In the genomic region with DNA sequence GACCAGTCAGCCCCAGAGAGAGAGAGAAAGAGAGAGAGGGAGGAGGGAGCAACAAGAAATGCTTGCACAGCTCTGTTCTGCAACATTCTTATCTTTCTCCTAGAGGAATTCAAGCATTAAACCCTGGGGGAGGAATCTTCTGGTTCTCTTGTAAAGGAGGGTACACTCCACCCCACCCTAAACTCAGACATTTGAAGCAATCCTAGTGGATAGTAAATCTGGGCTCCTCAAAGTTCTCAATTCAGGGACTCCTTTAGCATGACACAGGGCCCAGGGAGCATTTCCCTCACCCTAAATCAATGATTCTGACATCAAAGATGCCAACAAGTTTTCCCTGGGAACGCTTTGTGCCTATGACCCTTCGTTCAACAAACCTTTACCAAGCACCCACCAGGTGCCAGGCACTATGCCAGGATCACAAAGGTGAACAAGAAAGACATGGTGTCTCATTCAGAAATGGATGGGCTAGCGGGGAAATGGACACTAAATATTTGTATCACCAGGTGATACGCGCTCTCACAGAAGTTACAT, we compare ENCODE assay signal across 10 cellular contexts. TPM values are rescaled to one million over a fixed set of nuclear protein-coding genes. Genes with fewer than 3 reads are reported as not detected.
DNase-seq lines count a peak whose midpoint lies in the region; ATAC-seq and TF ChIP-seq lines count a peak whose summit lies in the region.
"Had no signal": no experiment of that assay in that cellular context is flagged by ENCODE, and none has a peak within 500 bp of the region (broad histone marks: within the 10 kb centered on the region; RNA-seq: fewer than 3 reads in every experiment).

No MANE protein-coding gene starts in this region.

- no TSS peak for BruUV-seq in HCT116 (replicated peaks; lab: Mats Ljungman, UMichigan)

- H3F3A ChIP-seq in smooth muscle cell (ENCODE audit: low read depth), result peaks cover 21% of the 10 kb centered on the region

- no peaks in the 10 kb centered on the region for H4K20me1 ChIP-seq in HCT116 (ENCODE audit: insufficient read depth)
- no peaks in the 10 kb centered on the region for H4K20me1 ChIP-seq in smooth muscle cell (ENCODE audit: low read depth)

- TF ChIP-seq POLR2A in HCT116 (IDR thresholded peaks at IDR 0.05; ENCODE audit: borderline replicate concordance, extremely low read depth, insufficient read depth, insufficient read length), result no peak

- H3K4me3 ChIP-seq in HCT116 (replicated peaks in 1 of 2; ENCODE audit: low read depth in 1 of 2, low read length in 2 of 2) (peak overlapping the region in 1 of 2 experiments; percentile 53; a peak in 2 of 4 replicates), SJSA1 (no peak overlapping the region), fibroblast of the aortic adventitia (ENCODE audit: low read depth, low read length) (no peak overlapping the region), smooth muscle cell (no peak overlapping the region)

- no peaks in the 10 kb centered on the region for H3K9me3 ChIP-seq in HCT116 (ENCODE audit: control insufficient read depth in 1 of 2, insufficient read depth in 1 of 2, low read depth in 1 of 2, low read length in 2 of 2)
- H3K9me3 ChIP-seq in SJSA1 (replicated peaks), result no peaks in the 10 kb centered on the region
- H3K9me3 ChIP-seq in smooth muscle cell (replicated peaks; ENCODE audit: low read depth), result no peaks in the 10 kb centered on the region

- peak overlapping the region; percentile 87 for H3K27ac ChIP-seq in HCT116 (ENCODE audit: low read depth, low read length)
- peak overlapping the region; percentile 96 for H3K27ac ChIP-seq in SJSA1
- peak overlapping the region; percentile 98 for H3K27ac ChIP-seq in smooth muscle cell (ENCODE audit: low read depth)

- H3K36me3 ChIP-seq in HCT116 (ENCODE audit: control insufficient read depth in 1 of 2, insufficient read depth in 2 of 2, low read length in 2 of 2) (no peaks in the 10 kb centered on the region), SJSA1 (no peaks in the 10 kb centered on the region), smooth muscle cell (ENCODE audit: low read depth) (no peaks in the 10 kb centered on the region)

- no peaks in the 10 kb centered on the region for H3K9me2 ChIP-seq in HCT116 (ENCODE audit: insufficient read depth)

- WGBS in smooth muscle cell (ENCODE audit: low lambda C conversion rate), result 67% methylated on average over 5 of the region's 5 CpGs

- ATAC-seq in HCT116 (peak; percentile 16), GM21529 (IDR thresholded peaks at IDR 0.05; ENCODE audit: unreplicated experiment) (no peak), GM19324 (IDR thresholded peaks at IDR 0.05; ENCODE audit: low FRiP score, unreplicated experiment) (no peak)

- H3K79me2 ChIP-seq in HCT116 (ENCODE audit: insufficient read depth, low read length) (no peaks in the 10 kb centered on the region), smooth muscle cell (ENCODE audit: low read depth) (no peaks in the 10 kb centered on the region)

- POLR2A ChIA-PET in HCT116 (lab: Charles Lee), result interaction anchor here (0.8 to 2.4 kb wide), 7 partner anchors 11 to 76 kb away, joined by 3 to 9 read pairs (median 6); partner anchors contain the start of gene CAPN2

- H3K9ac ChIP-seq in HCT116 (ENCODE audit: low read length) (peak overlapping the region; percentile 73), smooth muscle cell (ENCODE audit: low read depth) (peak overlapping the region; percentile 91)

- H3K4me2 ChIP-seq in HCT116 (ENCODE audit: low read length), result peak overlapping the region; percentile 89
- H3K4me2 ChIP-seq in smooth muscle cell, result peak overlapping the region; percentile 80

- TF ChIP-seq CTCF in HCT116 (IDR thresholded peaks at IDR 0.05 in 2 of 3, conservative IDR thresholded peaks at IDR 0.05 in 1 of 3; ENCODE audit: borderline replicate concordance in 1 of 3, insufficient read depth in 1 of 3, low read depth in 2 of 3, low read length in 2 of 3) (no peak), fibroblast of the aortic adventitia (IDR thresholded peaks at IDR 0.05; ENCODE audit: insufficient read depth, low read length) (no peak), smooth muscle cell (IDR thresholded peaks at IDR 0.05; ENCODE audit: borderline replicate concordance, insufficient read depth, poor library complexity, severe bottlenecking) (no peak)

- H3K27me3 ChIP-seq in HCT116 (ENCODE audit: insufficient read depth, low read length) (no peaks in the 10 kb centered on the region), SJSA1 (replicated peaks) (no peaks in the 10 kb centered on the region), smooth muscle cell (ENCODE audit: low read depth) (no peaks in the 10 kb centered on the region)

- DNase-seq in HCT116 (ENCODE audit: low read depth, low spot score) (peak; percentile 38), SJSA1 (ENCODE audit: low read depth in 1 of 2, low spot score in 2 of 2) (peak in 1 of 2 experiments; percentile 59), fibroblast of the aortic adventitia (ENCODE audit: low read depth) (peak; percentile 79), smooth muscle cell (lab: John Stamatoyannopoulos, UW; ENCODE audit: unreplicated experiment) (no peak), activated gamma-delta T cell treated with Interleukin-2 at 50 U/mL for 16 hours (no peak), T-helper 1 cell (no peak)
- DNase-seq: activated CD4-positive, CD25-positive, alpha-beta regulatory T cell treated with anti-CD3 and anti-CD28 coated beads, Interleukin-2, amount 50 U/mL, for 72 hours had no signal

- intact Hi-C loops in HCT116 (cut with micrococcal nuclease), result loop anchor here (5.0 kb wide), 1 partner anchor 147 kb away; the partner anchor contains the start of gene TP53BP2

- no peak for TF ChIP-seq RAD21 in HCT116 (IDR thresholded peaks at IDR 0.05; ENCODE audit: low read depth)

- CTCF ChIA-PET in HCT116 (lab: Charles Lee), result interaction anchor here (0.6 to 1.7 kb wide), 4 partner anchors 11 to 348 kb away, joined by 3 to 10 read pairs (median 5); partner anchors contain the start of gene CAPN2

- no peak overlapping the region for H2AFZ ChIP-seq in HCT116 (ENCODE audit: low read depth, low read length, poor library complexity, severe bottlenecking)
- H2AFZ ChIP-seq in smooth muscle cell (ENCODE audit: low read depth), result no peak overlapping the region

- H3K4me1 ChIP-seq in HCT116 (ENCODE audit: control insufficient read depth in 1 of 2, insufficient read depth in 2 of 2, low read length in 2 of 2), result peaks cover 34 to 74% of the 10 kb centered on the region in 2 experiments
- H3K4me1 ChIP-seq in SJSA1 (replicated peaks), result peaks cover 58% of the 10 kb centered on the region
- H3K4me1 ChIP-seq in smooth muscle cell (ENCODE audit: low read depth), result peaks cover 9% of the 10 kb centered on the region

- RAD21 ChIA-PET in HCT116 (lab: Charles Lee; ENCODE audit: low non-redundant PET in 1 of 2, low total read pairs in 2 of 2, uncharacterized antibody in 2 of 2, unreplicated experiment in 2 of 2), result interaction anchor here in 1 of 2 experiments (0.9 kb wide), 1 partner anchor 72 kb away, joined by 3 read pairs; no protein-coding TSS in a partner anchor

TF ChIP-seq in HCT116, 20 proteins besides CTCF, POLR2A, EP300 and RAD21 (continues in another document):
- no peak for TF ChIP-seq SIN3A (IDR thresholded peaks at IDR 0.05; ENCODE audit: low read depth)
- no peak for TF ChIP-seq ZFX (IDR thresholded peaks at IDR 0.05)
- TF ChIP-seq REST (IDR thresholded peaks at IDR 0.05; ENCODE audit: low read depth), result no peak
- TF ChIP-seq EZH2phosphoT487 (IDR thresholded peaks at IDR 0.05; ENCODE audit: borderline replicate concordance), result no peak
- TF ChIP-seq ATF3 (IDR thresholded peaks at IDR 0.05), result no peak

RNA-seq across cellular contexts. Expression of gene CAPN2, which starts 11.9 kb away (rescaled TPM):
- total RNA-seq in HCT116 (2021; ENCODE audit: unreplicated experiment), result 173 TPM
- polyA plus RNA-seq in HCT116 (2012), result 180 and 187 TPM in 2 replicates
- total RNA-seq in SJSA1 (2014; rRNA removed; shearing (Covaris generic)), result 143 and 155 TPM in 2 replicates
- 456 and 481 TPM in 2 replicates for total RNA-seq in fibroblast of the aortic adventitia (ENCODE audit: low replicate concordance)
- 213 and 229 TPM in 2 replicates for total RNA-seq in smooth muscle cell
- 182 and 210 TPM in 2 replicates for polyA plus RNA-seq in smooth muscle cell

RNA-seq across cellular contexts. Expression of gene CAPN8, which starts 35.0 kb away (rescaled TPM):
- total RNA-seq in HCT116 (2021; ENCODE audit: unreplicated experiment) (0.54 TPM), fibroblast of the aortic adventitia (ENCODE audit: low replicate concordance) (not detected in 2 replicates), smooth muscle cell (not detected in 2 replicates)
- polyA plus RNA-seq in HCT116 (2012), result 0.17 and 0.25 TPM in 2 replicates
- not detected in 2 replicates for total RNA-seq in SJSA1 (2014; rRNA removed; shearing (Covaris generic))
- 0.74 TPM in 1 of 2 replicates, not detected in the other for polyA plus RNA-seq in smooth muscle cell
- total RNA-seq: posterior vena cava had no signal

Comparison
In these comparisons a context has a peak if more than half of its experiments do, and no peak if none do; other contexts are left out.
1. DNase-seq: peak in HCT116 (single experiment) and fibroblast of the aortic adventitia (single experiment); none in smooth muscle cell (single experiment), activated gamma-delta T cell treated with Interleukin-2 at 50 U/mL for 16 hours (single experiment) and T-helper 1 cell (0 of 5).
2. Peak in every context shown above with its lines, with median percentiles within 50 percentile points of each other: H3K27ac ChIP-seq.